In genomic region chr16:17373533-17373932, GRCh38 we compare ENCODE assay signal across 19 cellular contexts.
"Had no signal": no experiment of that assay in that cellular context is flagged by ENCODE, and none has a peak within 500 bp of the region (broad histone marks: within the 10 kb centered on the region; RNA-seq: fewer than 3 reads in every experiment).

No MANE protein-coding gene starts in this region.

- H3K4me3 Mint-ChIP-seq: activated T-cell treated with anti-CD3 and anti-CD28 coated beads, Interleukin-2, amount 50 U/mL, for 4 hours had no signal

- ATAC-seq: activated T-cell treated with anti-CD3 and anti-CD28 coated beads, Interleukin-2, amount 50 U/mL, for 4 hours; left lobe of liver; right cardiac atrium had no signal

- DNase-seq: activated CD4-positive, alpha-beta T cell treated with anti-CD3 and anti-CD28 coated beads for 4 hours; activated CD8-positive, alpha-beta memory T cell treated with anti-CD3 and anti-CD28 coated beads, Interleukin-2, amount 50 U/mL, for 4 hours; activated effector memory CD4-positive, alpha-beta T cell treated with Interleukin-2 at 50 U/mL for 16 hours; activated naive CD4-positive, alpha-beta T cell treated with anti-CD3 and anti-CD28 coated beads, Interleukin-2, amount 50 U/mL, for 16 hours; activated T-cell treated with anti-CD3 and anti-CD28 coated beads, Interleukin-2, amount 50 U/mL, for 4 hours; cerebellar nuclear complex; cortex of kidney; kidney; midbrain; right cardiac atrium; stimulated activated CD4-positive, alpha-beta T cell treated with anti-CD3 and anti-CD28 coated beads, Interleukin-15, amount 100 ng/mL, for 24 hours; stimulated activated CD4-positive, alpha-beta T cell treated with anti-CD3 and anti-CD28 coated beads, Interleukin-4, amount 100 ng/mL, for 1 hour; stimulated activated naive CD4-positive, alpha-beta T cell; substantia nigra; tibial artery had no signal

- H3K9me3 ChIP-seq: prostate gland, tibial artery, vagina had no signal

- H3K27me3 ChIP-seq: tibial artery, vagina had no signal

- H3K4me3 ChIP-seq: prostate gland, skin epidermis, tibial artery, vagina had no signal

- H3K9me3 Mint-ChIP-seq: activated T-cell treated with anti-CD3 and anti-CD28 coated beads, Interleukin-2, amount 50 U/mL, for 4 hours had no signal

- H3K36me3 ChIP-seq: prostate gland, tibial artery, vagina had no signal

- H3K27ac ChIP-seq: prostate gland, skin epidermis, tibial artery, vagina had no signal
